Comparison of ENCODE assay signal across 9 cellular contexts in the genomic region with DNA sequence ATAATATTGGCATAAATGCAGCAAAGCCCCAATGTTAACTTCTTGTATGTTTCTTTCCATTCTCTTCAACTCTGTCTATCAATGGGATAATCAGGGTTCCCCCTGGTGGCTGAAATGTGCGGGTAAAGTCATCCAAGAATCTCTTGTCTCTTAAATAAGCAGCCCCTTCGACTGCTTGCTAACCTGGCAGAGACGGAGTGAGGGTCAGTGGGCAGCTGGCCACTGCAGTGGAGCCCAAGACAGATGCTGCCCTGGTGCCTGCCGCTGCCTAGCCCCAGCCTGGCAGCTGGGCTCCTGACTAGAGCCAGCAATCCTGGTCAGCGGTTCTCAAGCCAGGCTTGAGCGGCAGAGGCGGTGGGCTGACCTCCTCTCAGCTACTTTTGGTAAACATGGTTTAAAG.
DNase-seq lines count a peak whose midpoint lies in the region; ATAC-seq and TF ChIP-seq lines count a peak whose summit lies in the region.
"Had no signal": no experiment of that assay in that cellular context is flagged by ENCODE, and none has a peak within 500 bp of the region (broad histone marks: within the 10 kb centered on the region; RNA-seq: fewer than 3 reads in every experiment).

No MANE protein-coding gene starts in this region.

- H3K27ac ChIP-seq in Panc1 (ENCODE audit: low read length) = no peak overlapping the region
- no peak overlapping the region for H3K27ac ChIP-seq in right cardiac atrium (ENCODE audit: low read length)
- no peak overlapping the region for H3K27ac ChIP-seq in gastrocnemius medialis
- H3K27ac ChIP-seq: BLaER1 had no signal

- POLR2A ChIA-PET in Panc1 (lab: Charles Lee) = no interaction called here

- H3K9me3 ChIP-seq in Panc1 (ENCODE audit: control insufficient read depth, insufficient read depth, low read depth, low read length) (no peaks in the 10 kb centered on the region), right cardiac atrium (ENCODE audit: control insufficient read depth, low read length) (no peaks in the 10 kb centered on the region), gastrocnemius medialis (no peaks in the 10 kb centered on the region)
- H3K9me3 ChIP-seq: BLaER1 had no signal

- BruUV-seq in Panc1 (replicated peaks; lab: Mats Ljungman, UMichigan) = no TSS peak

- CTCF ChIA-PET in Panc1 (lab: Charles Lee) = no interaction called here

- in situ Hi-C loops in Panc1 (cut with HindIII; ENCODE audit: low pct_unique_long_range_greater_than_20kb, low sequenced_read_pairs) (no loop called here), gastrocnemius medialis (cut with MboI; ENCODE audit: low sequenced_read_pairs in 4 of 4) (loop anchor here in 2 of 4 donors (25.0 kb wide), 2 partner anchors 280 to 605 kb away; a partner anchor contains a TSS)

- H3K27me3 ChIP-seq in Panc1 (ENCODE audit: control insufficient read depth, insufficient read depth, low read length) (peaks cover 2% of the 10 kb centered on the region; the same call in 1 of the 2 replicates), right cardiac atrium (ENCODE audit: control insufficient read depth, insufficient read depth) (no peaks in the 10 kb centered on the region), gastrocnemius medialis (no peaks in the 10 kb centered on the region)
- H3K27me3 ChIP-seq: BLaER1 had no signal

- WGBS in right cardiac atrium = 29% methylated on average over 7 of the region's 7 CpGs

- peak; percentile 92 for ATAC-seq in Panc1
- ATAC-seq in right cardiac atrium = peak; percentile 34 to 45
- peak; percentile 57 to 58 for ATAC-seq in gastrocnemius medialis

- H3K4me1 ChIP-seq in Panc1 (ENCODE audit: control insufficient read depth, insufficient read depth, low read length) = no peaks in the 10 kb centered on the region
- peaks cover 3% of the 10 kb centered on the region for H3K4me1 ChIP-seq in right cardiac atrium (ENCODE audit: control insufficient read depth, insufficient read depth, low read length)
- H3K4me1 ChIP-seq in gastrocnemius medialis = peaks cover 6 to 8% of the 10 kb centered on the region in 2 donors

- intact Hi-C loops in Panc1 (cut with micrococcal nuclease; ENCODE audit: unreplicated experiment) (loop anchor here (2.0 to 5.0 kb wide), 3 partner anchors 285 to 975 kb away; a partner anchor contains a TSS), right cardiac atrium (cut with DNase I) (loop anchor here in 3 of 4 donors (10.0 kb wide), 4 partner anchors 273 to 603 kb away; a partner anchor contains a TSS), gastrocnemius medialis (cut with DNase I; ENCODE audit: low total_unique reads) (loop anchor here (5.0 to 10.0 kb wide), 5 partner anchors 275 to 860 kb away; no protein-coding TSS in a partner anchor)

- H3K36me3 ChIP-seq in Panc1 (ENCODE audit: control insufficient read depth, insufficient read depth, low read length) (no peaks in the 10 kb centered on the region), gastrocnemius medialis (no peaks in the 10 kb centered on the region)
- H3K36me3 ChIP-seq: BLaER1 had no signal

- no peak for TF ChIP-seq POLR2A in gastrocnemius medialis (IDR thresholded peaks at IDR 0.05)

- peak; percentile 85 for TF ChIP-seq CTCF in Panc1 (IDR thresholded peaks at IDR 0.05)
- peak; percentile 58 to 77 (median 72) for TF ChIP-seq CTCF in gastrocnemius medialis (IDR thresholded peaks at IDR 0.05 in 4 of 5, conservative IDR thresholded peaks at IDR 0.05 in 1 of 5)

- H3K4me3 ChIP-seq in Panc1 (ENCODE audit: low read depth in 2 of 2, low read length in 2 of 2) (no peak overlapping the region), right cardiac atrium (ENCODE audit: low read length) (no peak overlapping the region), gastrocnemius medialis (no peak overlapping the region)
- H3K4me3 ChIP-seq: BLaER1 had no signal

- DNase-seq in NCI-H1417 (lab: John Stamatoyannopoulos, UW) (peak; percentile 15 to 67 (median 38)), NCI-H1417 treated with DMSO at 0.1 percent for 48 hours (lab: John Stamatoyannopoulos, UW) (no peak), HT-29 (ENCODE audit: low spot score) (peak; percentile 84), Panc1 (ENCODE audit: low read depth, low spot score) (peak; percentile 78), anterior cingulate cortex (lab: John Stamatoyannopoulos, UW) (peak in 34 of 58 donors; percentile 16 to 66 (median 42)), right cardiac atrium (peak in 2 of 3 donors; percentile 71 to 82), gastrocnemius medialis (peak in 1 of 2 donors; percentile 36), occipital lobe (lab: John Stamatoyannopoulos, UW) (no peak)

Comparison
In these comparisons a context has a peak if more than half of its experiments do, and no peak if none do; other contexts are left out.
1. DNase-seq: peak in NCI-H1417 (3 of 3), HT-29 (single experiment), Panc1 (single experiment), anterior cingulate cortex (34 of 58) and right cardiac atrium (2 of 3); none in NCI-H1417 treated with DMSO at 0.1 percent for 48 hours (single experiment) and occipital lobe (single experiment).
2. ATAC-seq: peak in every context shown above with its lines; median percentile 92 in Panc1; 58 in gastrocnemius medialis; 40 in right cardiac atrium.